In genomic region chr4:132495267-132495812, GRCh38 we compare ENCODE assay signal across 7 cellular contexts.
DNase-seq lines count a peak whose midpoint lies in the region; ATAC-seq and TF ChIP-seq lines count a peak whose summit lies in the region.
"Not testable (repeated sequence)": the region's sequence is repeated elsewhere in the genome, so short reads cannot be mapped to it uniquely, and the experiment has no call there.

No MANE protein-coding gene starts in this region.

- H3K36me3 Mint-ChIP-seq in GM23338 (ENCODE audit: low read depth) = peaks cover 34% of the 10 kb centered on the region
- H3K36me3 Mint-ChIP-seq in endodermal cell (ENCODE audit: low read depth) = not testable (repeated sequence)

- H3K18ac ChIP-seq in mesendoderm (ENCODE audit: low read length) = not testable (repeated sequence)

- H3K9me2 ChIP-seq in GM23338 (ENCODE audit: insufficient read depth) = not testable (repeated sequence)

- 51 to 56% methylated on average over 4 to 9 of the region's 9 CpGs for WGBS in endodermal cell (ENCODE audit: insufficient coverage in 1 of 2, insufficient read length in 1 of 2), 2 experiments
- WGBS in mesendoderm (ENCODE audit: extremely low coverage, insufficient coverage, low lambda C conversion rate) = no CpG with 5 or more reads among the region's 9 CpGs

- H3K4me3 Mint-ChIP-seq in GM23338, endodermal cell: not testable (repeated sequence)

- not testable (repeated sequence) for H2AFZ ChIP-seq in GM23338

- not testable (repeated sequence) for H2AK5ac ChIP-seq in mesendoderm (ENCODE audit: low read length)

- H3K4me1 Mint-ChIP-seq in GM23338 (peaks cover 34% of the 10 kb centered on the region), endodermal cell (peaks cover 24% of the 10 kb centered on the region)

- not testable (repeated sequence) for H3K27me3 Mint-ChIP-seq in GM23338 (ENCODE audit: insufficient read depth, low read depth, poor library complexity); endodermal cell (ENCODE audit: insufficient read depth)

- H3F3A ChIP-seq in GM23338 (replicated peaks; ENCODE audit: low read depth) = peaks cover 10% of the 10 kb centered on the region; the same call in 1 of the 2 replicates

- not testable (repeated sequence) for H4K20me1 ChIP-seq in GM23338 (replicated peaks; ENCODE audit: insufficient read depth)

- not testable (repeated sequence) for H3K36me3 ChIP-seq in GM23338 (ENCODE audit: insufficient read depth); HUES6 (ENCODE audit: control insufficient read depth, insufficient read depth, low read length); endodermal cell (ENCODE audit: control insufficient read depth, insufficient read depth, low read length); iPS-15b (ENCODE audit: control insufficient read depth, insufficient read depth, low read length); mesendoderm (ENCODE audit: control insufficient read depth, insufficient read depth, low read length)

- peak overlapping the region; percentile 96 for H3K27ac Mint-ChIP-seq in GM23338
- peak overlapping the region; percentile 82 for H3K27ac Mint-ChIP-seq in endodermal cell

- DNase-seq in GM23338 (ENCODE audit: low spot score) (peak; percentile 94), NCI-H748 (lab: John Stamatoyannopoulos, UW; ENCODE audit: unreplicated experiment) (peak; percentile 6), endodermal cell (peak; percentile 86), iPS DF 19.7 (ENCODE audit: low read depth, low spot score) (peak; percentile 88), mesendoderm (peak; percentile 76)

- H3K4me1 ChIP-seq in GM23338 (ENCODE audit: insufficient read depth) = peaks cover 37% of the 10 kb centered on the region
- H3K4me1 ChIP-seq in HUES6 (ENCODE audit: control insufficient read depth, insufficient read depth, low read length) = peaks cover 45% of the 10 kb centered on the region
- H3K4me1 ChIP-seq in endodermal cell (ENCODE audit: control insufficient read depth, insufficient read depth, low read length); mesendoderm (ENCODE audit: control insufficient read depth, low read depth, low read length): not testable (repeated sequence)
- peaks cover 36% of the 10 kb centered on the region for H3K4me1 ChIP-seq in iPS-15b (ENCODE audit: control insufficient read depth, insufficient read depth, low read length)

- TF ChIP-seq CTCF in GM23338 (conservative IDR thresholded peaks at IDR 0.05; ENCODE audit: low read depth in 2 of 2) = peak in 1 of 2 experiments; percentile 24; a peak in 1 of 4 replicates
- not testable (repeated sequence) for TF ChIP-seq CTCF in endodermal cell (conservative IDR thresholded peaks at IDR 0.05)

- H4K8ac ChIP-seq in mesendoderm (ENCODE audit: low read depth, low read length) = not testable (repeated sequence)

- H3K27ac ChIP-seq in GM23338 (ENCODE audit: low read depth) = peak overlapping the region; percentile 98
- H3K27ac ChIP-seq in HUES6 (ENCODE audit: low read depth, low read length) = peak overlapping the region; percentile 97
- H3K27ac ChIP-seq in endodermal cell (ENCODE audit: low read depth, low read length) = not testable (repeated sequence)
- H3K27ac ChIP-seq in mesendoderm (ENCODE audit: low read depth, low read length) = peak overlapping the region; percentile 54

- not testable (repeated sequence) for H2BK5ac ChIP-seq in mesendoderm (ENCODE audit: low read length)

- not testable (repeated sequence) for H3K27me3 ChIP-seq in GM23338 (ENCODE audit: insufficient read depth); HUES6 (ENCODE audit: control insufficient read depth, insufficient read depth, low read length); endodermal cell (ENCODE audit: control insufficient read depth, insufficient read depth, low read length, poor library complexity, severe bottlenecking); iPS-15b (ENCODE audit: control insufficient read depth, insufficient read depth, low read length); mesendoderm (ENCODE audit: insufficient read depth, low read length, poor library complexity)

- H3K9me3 Mint-ChIP-seq in GM23338, endodermal cell: not testable (repeated sequence)

- peak overlapping the region; percentile 27 for H3K56ac ChIP-seq in mesendoderm (ENCODE audit: low read length)

- not testable (repeated sequence) for H3K79me1 ChIP-seq in mesendoderm (ENCODE audit: low read length)

- H3K9ac ChIP-seq in HUES6 (ENCODE audit: low read length) = peak overlapping the region; percentile 81
- H3K9ac ChIP-seq in endodermal cell (ENCODE audit: extremely low read depth, low read length, poor library complexity, severe bottlenecking); mesendoderm (ENCODE audit: low read length): not testable (repeated sequence)
- H3K9ac ChIP-seq in iPS-15b (ENCODE audit: low read depth, low read length) = peak overlapping the region; percentile 49

- not testable (repeated sequence) for H3K4me3 ChIP-seq in GM23338; HUES6 (ENCODE audit: low read depth, low read length); endodermal cell (ENCODE audit: low read length); iPS-15b (ENCODE audit: low read depth, low read length); mesendoderm (ENCODE audit: low read length)

- not testable (repeated sequence) for H3K23ac ChIP-seq in mesendoderm (ENCODE audit: low read length)

- not testable (repeated sequence) for H3K4ac ChIP-seq in mesendoderm (ENCODE audit: low read depth, low read length)

- ATAC-seq in GM23338 = peak; percentile 83

- peak overlapping the region; percentile 9; the same call in 1 of the 2 replicates for H3K4me2 ChIP-seq in GM23338
- not testable (repeated sequence) for H3K4me2 ChIP-seq in mesendoderm (ENCODE audit: low read length)

- not testable (repeated sequence) for H3K79me2 ChIP-seq in GM23338 (replicated peaks; ENCODE audit: insufficient read depth); mesendoderm (ENCODE audit: control insufficient read depth, insufficient read depth, low read length)

- H2BK15ac ChIP-seq in mesendoderm (replicated peaks; ENCODE audit: low read depth) = not testable (repeated sequence)

- H4K5ac ChIP-seq in mesendoderm (ENCODE audit: low read length) = not testable (repeated sequence)

- not testable (repeated sequence) for H3K9me3 ChIP-seq in HUES6 (ENCODE audit: control insufficient read depth, insufficient read depth, low read depth, low read length); endodermal cell (ENCODE audit: control insufficient read depth, low read length); iPS-15b (ENCODE audit: control insufficient read depth, insufficient read depth, low read length)

- peak overlapping the region; percentile 28 for H2BK120ac ChIP-seq in mesendoderm (ENCODE audit: low read depth, low read length)

TF ChIP-seq in GM23338, 12 proteins besides CTCF, POLR2A, EP300 and RAD21 (continues in another document):
- peak; percentile 93 for TF ChIP-seq NANOG (IDR thresholded peaks at IDR 0.05; ENCODE audit: borderline replicate concordance)
- 0 out of 2 replicates have a peak, but pooled peaks have one; percentile 58 for TF ChIP-seq CREB1 (CRISPR knock-in tag; IDR thresholded peaks at IDR 0.05; ENCODE audit: low read depth)

Comparison
In these comparisons a context has a peak if more than half of its experiments do, and no peak if none do; other contexts are left out.
1. DNase-seq: peak in every context shown above with its lines; median percentile 94 in GM23338; 88 in iPS DF 19.7; 86 in endodermal cell; 76 in mesendoderm; 6 in NCI-H748.